ENCODE assay signal across 10 cellular contexts in the genomic region with DNA sequence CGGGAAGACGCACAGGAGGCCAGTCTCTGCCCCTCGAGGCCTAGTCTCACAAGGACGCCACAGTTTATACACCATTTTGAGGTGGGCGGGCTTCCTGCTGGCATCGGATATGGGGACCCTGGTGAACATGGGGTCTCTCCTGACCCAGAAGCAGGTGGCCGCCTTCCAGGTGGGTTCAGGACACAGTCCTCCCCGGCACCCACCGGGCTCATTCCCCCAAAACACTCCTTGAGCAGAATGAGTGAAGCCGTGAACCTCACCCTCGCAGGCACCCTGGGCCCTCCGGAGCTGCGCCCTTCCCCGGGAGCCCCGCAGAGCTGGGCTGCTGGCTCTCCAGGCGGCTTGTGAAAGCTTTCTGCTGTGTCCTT. TPM values are rescaled to one million over a fixed set of nuclear protein-coding genes. Genes with fewer than 3 reads are reported as not detected.
DNase-seq lines count a peak whose midpoint lies in the region; ATAC-seq and TF ChIP-seq lines count a peak whose summit lies in the region.
"Had no signal": no experiment of that assay in that cellular context is flagged by ENCODE, and none has a peak within 500 bp of the region (broad histone marks: within the 10 kb centered on the region; RNA-seq: fewer than 3 reads in every experiment).

No MANE protein-coding gene starts in this region.

- H3K4me3 Mint-ChIP-seq in stimulated activated naive CD8-positive, alpha-beta T cell treated with anti-CD3 and anti-CD28 coated beads, Interleukin-15, Interleukin-2, amounts not matched to agents 100 ng/mL and 50 ng/mL, for 24 hours = peak overlapping the region; percentile 83
- H3K4me3 Mint-ChIP-seq in brain = peak overlapping the region in 3 of 5 experiments; percentile 14 to 76 (median 21)
- H3K4me3 Mint-ChIP-seq in nephron = peak overlapping the region; percentile 34 to 87 (median 74)

- no peak for DNase-seq in stimulated activated naive CD8-positive, alpha-beta T cell treated with anti-CD3 and anti-CD28 coated beads, Interleukin-15, Interleukin-2, amounts not matched to agents 100 U/mL and 50 U/mL, for 24 hours
- DNase-seq in mesenteric fat pad (ENCODE audit: low spot score) (no peak), medulla oblongata (ENCODE audit: extremely low spot score) (no peak), COLO668 (lab: John Stamatoyannopoulos, UW; ENCODE audit: unreplicated experiment) (no peak)
- DNase-seq: Kasumi-1, PC-9 had no signal

- peaks cover 69% of the 10 kb centered on the region for H3K4me1 Mint-ChIP-seq in stimulated activated naive CD8-positive, alpha-beta T cell treated with anti-CD3 and anti-CD28 coated beads, Interleukin-15, Interleukin-2, amounts not matched to agents 100 ng/mL and 50 ng/mL, for 24 hours (ENCODE audit: low read depth)
- H3K4me1 Mint-ChIP-seq in brain = peaks cover 52% of the 10 kb centered on the region
- H3K4me1 Mint-ChIP-seq in nephron = peaks cover 52% of the 10 kb centered on the region

- no peaks in the 10 kb centered on the region for H3K9me3 Mint-ChIP-seq in stimulated activated naive CD8-positive, alpha-beta T cell treated with anti-CD3 and anti-CD28 coated beads, Interleukin-15, Interleukin-2, amounts not matched to agents 100 ng/mL and 50 ng/mL, for 24 hours
- peaks cover 0 to 7% (median 2%) of the 10 kb centered on the region in 5 experiments for H3K9me3 Mint-ChIP-seq in brain
- H3K9me3 Mint-ChIP-seq in nephron = no peaks in the 10 kb centered on the region

- H3K27ac Mint-ChIP-seq in stimulated activated naive CD8-positive, alpha-beta T cell treated with anti-CD3 and anti-CD28 coated beads, Interleukin-15, Interleukin-2, amounts not matched to agents 100 ng/mL and 50 ng/mL, for 24 hours = peak overlapping the region; percentile 58
- H3K27ac Mint-ChIP-seq in brain = peak overlapping the region in 2 of 5 experiments; percentile 64 to 70
- H3K27ac Mint-ChIP-seq in nephron = peak overlapping the region in 2 of 3 experiments; percentile 13 to 48

- TF ChIP-seq CTCF in brain (conservative IDR thresholded peaks at IDR 0.05) (no peak), nephron (IDR thresholded peaks at IDR 0.05; ENCODE audit: unreplicated experiment in 3 of 3) (no peak)

- H3K27me3 Mint-ChIP-seq in stimulated activated naive CD8-positive, alpha-beta T cell treated with anti-CD3 and anti-CD28 coated beads, Interleukin-15, Interleukin-2, amounts not matched to agents 100 ng/mL and 50 ng/mL, for 24 hours = no peaks in the 10 kb centered on the region
- H3K27me3 Mint-ChIP-seq in brain (peaks cover 43% of the 10 kb centered on the region), nephron (ENCODE audit: low read depth) (peaks cover 44% of the 10 kb centered on the region)

- H3K36me3 Mint-ChIP-seq in stimulated activated naive CD8-positive, alpha-beta T cell treated with anti-CD3 and anti-CD28 coated beads, Interleukin-15, Interleukin-2, amounts not matched to agents 100 ng/mL and 50 ng/mL, for 24 hours (ENCODE audit: low read depth) = peaks cover 70% of the 10 kb centered on the region
- H3K36me3 Mint-ChIP-seq in brain (no peaks in the 10 kb centered on the region), nephron (ENCODE audit: low read depth) (peaks cover 5% of the 10 kb centered on the region)

- ATAC-seq in stimulated activated naive CD8-positive, alpha-beta T cell treated with anti-CD3 and anti-CD28 coated beads, Interleukin-15, Interleukin-2, amounts not matched to agents 100 U/mL and 50 U/mL, for 24 hours = no peak
- no peak for ATAC-seq in GM18498 (IDR thresholded peaks at IDR 0.05; ENCODE audit: unreplicated experiment)

RNA-seq across cellular contexts. Expression of gene NFATC1, which starts 6.5 kb away (rescaled TPM):
- 5.5 TPM for polyA plus RNA-seq in brain (ENCODE audit: insufficient read depth, low read depth, low replicate concordance)
- total RNA-seq in mesenteric fat pad = 35.4 TPM

Comparison
In these comparisons a context has a peak if more than half of its experiments do, and no peak if none do; other contexts are left out.
1. H3K4me3 Mint-ChIP-seq: peak in every context shown above with its lines; median percentile 83 in stimulated activated naive CD8-positive, alpha-beta T cell treated with anti-CD3 and anti-CD28 coated beads, Interleukin-15, Interleukin-2, amounts not matched to agents 100 ng/mL and 50 ng/mL, for 24 hours; 74 in nephron; 21 in brain.